ENCODE assay signal across 28 cellular contexts in genomic region chr1:99455760-99456159, GRCh38.
"Had no signal": no experiment of that assay in that cellular context is flagged by ENCODE, and none has a peak within 500 bp of the region (broad histone marks: within the 10 kb centered on the region; RNA-seq: fewer than 3 reads in every experiment).

No MANE protein-coding gene starts in this region.

- H3K27ac ChIP-seq: left ventricle myocardium inferior, pancreas, prostate gland, sigmoid colon, tibial nerve, upper lobe of left lung, vagina had no signal

- FAIRE-seq: islet of Langerhans, kidney, pancreas, small intestine had no signal

- DNase-seq: hypothalamus; immature natural killer cell; kidney; left ventricle myocardium inferior; midbrain; mucosa of descending colon; naive thymus-derived CD4-positive, alpha-beta T cell; pancreas; posterior cingulate gyrus; retina; right cardiac atrium; sigmoid colon; small intestine; stimulated activated CD4-positive, alpha-beta T cell treated with anti-CD3 and anti-CD28 coated beads, Interleukin-1b, Interleukin-23, amount 100 ng/mL, for 48 hours; stimulated activated CD4-positive, alpha-beta T cell treated with anti-CD3 and anti-CD28 coated beads, Interleukin-2, amount 100 ng/mL, for 48 hours; stimulated activated CD4-positive, alpha-beta T cell treated with anti-CD3 and anti-CD28 coated beads, Interleukin-4, amount 100 ng/mL, for 4 hours; stimulated activated CD8-positive, alpha-beta memory T cell treated with anti-CD3 and anti-CD28 coated beads, Interleukin-4, amount 100 ng/mL, for 48 hours; stimulated activated naive CD4-positive, alpha-beta T cell treated with Interleukin-2 at 50 U/mL for 16 hours; stimulated activated naive CD8-positive, alpha-beta T cell treated with anti-CD3 and anti-CD28 coated beads, Interleukin-15, amount 100 ng/mL, for 72 hours had no signal

- H3K27me3 Mint-ChIP-seq: stimulated activated memory B cell treated with anti-CD40 and anti-IgM and Interleukin-4, amounts not matched to agents 10 μg/mL and 1 μg/mL and 100 μg/mL, for 72 hours had no signal

- H3K4me1 ChIP-seq: left ventricle myocardium inferior, pancreas, prostate gland, sigmoid colon, tibial nerve, upper lobe of left lung had no signal

- ATAC-seq: mucosa of descending colon; naive thymus-derived CD4-positive, alpha-beta T cell; natural killer cell treated with Interleukin-12 subunit alpha and Interleukin-12 subunit beta and Interleukin-15 and Interleukin-18, amount 100 ng/mL, for 72 hours; pancreas; right cardiac atrium; stimulated activated memory B cell treated with anti-CD40 and anti-IgM and Interleukin-4, amounts not matched to agents 10 μg/mL and 1 μg/mL and 100 μg/mL, for 72 hours; stimulated activated naive CD8-positive, alpha-beta T cell treated with anti-CD3 and anti-CD28 coated beads, Interleukin-15, amount 100 ng/mL, for 72 hours had no signal

- H3K36me3 ChIP-seq: left ventricle myocardium inferior, pancreas, prostate gland, sigmoid colon, tibial nerve, upper lobe of left lung, vagina had no signal

- H3K4me3 ChIP-seq: left ventricle myocardium inferior, lung, mucosa of descending colon, pancreas, prostate gland, sigmoid colon, tibial nerve, upper lobe of left lung, vagina had no signal

- H3K27me3 ChIP-seq: pancreas, sigmoid colon, tibial nerve, upper lobe of left lung, vagina had no signal

- H3K9me3 ChIP-seq: mucosa of descending colon, pancreas, prostate gland, sigmoid colon, tibial nerve, upper lobe of left lung, vagina had no signal

- H3K4me1 Mint-ChIP-seq: immature natural killer cell; memory B cell; naive thymus-derived CD4-positive, alpha-beta T cell; stimulated activated memory B cell treated with anti-CD40 and anti-IgM and Interleukin-4, amounts not matched to agents 10 μg/mL and 1 μg/mL and 100 μg/mL, for 72 hours; stimulated activated naive CD8-positive, alpha-beta T cell treated with anti-CD3 and anti-CD28 coated beads, Interleukin-15, amount 100 ng/mL, for 72 hours had no signal

- H3K36me3 Mint-ChIP-seq: immature natural killer cell; memory B cell; naive thymus-derived CD4-positive, alpha-beta T cell; natural killer cell treated with Interleukin-12 subunit alpha and Interleukin-12 subunit beta and Interleukin-15 and Interleukin-18, amount 100 ng/mL, for 72 hours; stimulated activated memory B cell treated with anti-CD40 and anti-IgM and Interleukin-4, amounts not matched to agents 10 μg/mL and 1 μg/mL and 100 μg/mL, for 72 hours had no signal

- H3K27ac Mint-ChIP-seq: immature natural killer cell; memory B cell; naive thymus-derived CD4-positive, alpha-beta T cell; natural killer cell treated with Interleukin-12 subunit alpha and Interleukin-12 subunit beta and Interleukin-15 and Interleukin-18, amount 100 ng/mL, for 72 hours; stimulated activated memory B cell treated with anti-CD40 and anti-IgM and Interleukin-4, amounts not matched to agents 10 μg/mL and 1 μg/mL and 100 μg/mL, for 72 hours; stimulated activated naive CD8-positive, alpha-beta T cell treated with anti-CD3 and anti-CD28 coated beads, Interleukin-15, amount 100 ng/mL, for 72 hours had no signal

- H3K4me3 Mint-ChIP-seq: immature natural killer cell; memory B cell; naive thymus-derived CD4-positive, alpha-beta T cell; natural killer cell treated with Interleukin-12 subunit alpha and Interleukin-12 subunit beta and Interleukin-15 and Interleukin-18, amount 100 ng/mL, for 72 hours; stimulated activated memory B cell treated with anti-CD40 and anti-IgM and Interleukin-4, amounts not matched to agents 10 μg/mL and 1 μg/mL and 100 μg/mL, for 72 hours; stimulated activated naive CD8-positive, alpha-beta T cell treated with anti-CD3 and anti-CD28 coated beads, Interleukin-15, amount 100 ng/mL, for 72 hours had no signal

- H3K9me3 Mint-ChIP-seq: memory B cell; naive thymus-derived CD4-positive, alpha-beta T cell; stimulated activated memory B cell treated with anti-CD40 and anti-IgM and Interleukin-4, amounts not matched to agents 10 μg/mL and 1 μg/mL and 100 μg/mL, for 72 hours; stimulated activated naive CD8-positive, alpha-beta T cell treated with anti-CD3 and anti-CD28 coated beads, Interleukin-15, amount 100 ng/mL, for 72 hours had no signal
